ENCODE assay signal across 1 cellular context in genomic region chr16:31032736-31033708, GRCh38.
A peak's percentile ranks its signal among the peaks of the same experiment; 100 is the strongest.
TF ChIP-seq lines count a peak whose summit lies in the region.

STX4 (plus strand) TSS chr16:31033558; CDS start chr16:31033806, 248 bp downstream.

TF ChIP-seq in K562, 482 proteins besides CTCF, POLR2A, EP300 and RAD21 (continued from another document and continues in another):
- TF ChIP-seq ETV6 (IDR thresholded peaks at IDR 0.05; ENCODE audit: borderline replicate concordance in 1 of 2, low read depth in 2 of 2, low read length in 1 of 2) (0 out of 4 replicates have a peak, but pooled peaks of 1 of the 2 experiments have one; percentile 31), ETV6 (CRISPR knock-in tag; IDR thresholded peaks at IDR 0.05; ENCODE audit: borderline replicate concordance) (no peak), HSF4 (CRISPR knock-in tag; IDR thresholded peaks at IDR 0.05; ENCODE audit: borderline replicate concordance) (no peak), FOXP4 (CRISPR knock-in tag; IDR thresholded peaks at IDR 0.05; ENCODE audit: borderline replicate concordance) (no peak; the same call in none of the 2 replicates), NEUROD1 (IDR thresholded peaks at IDR 0.05; ENCODE audit: borderline replicate concordance, low read depth, low read length, partially characterized antibody) (peak; percentile 46), E2F8 (IDR thresholded peaks at IDR 0.05; ENCODE audit: low read depth, partially characterized antibody) (peak; percentile 94), BACH1 (tag; IDR thresholded peaks at IDR 0.05) (no peak), TCF7L2 (IDR thresholded peaks at IDR 0.05; ENCODE audit: low read depth, low read length) (no peak), BRCA1 (IDR thresholded peaks at IDR 0.05) (no peak), BRCA1 (CRISPR knock-in tag; IDR thresholded peaks at IDR 0.05) (no peak), NFIX (CRISPR knock-in tag; IDR thresholded peaks at IDR 0.05; ENCODE audit: low read depth) (no peak), PTTG1 (tag; IDR thresholded peaks at IDR 0.05; ENCODE audit: low read depth) (no peak), HMGN3 (IDR thresholded peaks at IDR 0.05; ENCODE audit: borderline replicate concordance, extremely low read depth, insufficient read length, low read depth, low read length) (peak; percentile 33), TEAD2 (tag; IDR thresholded peaks at IDR 0.05) (no peak), NBN (IDR thresholded peaks at IDR 0.05; ENCODE audit: low read depth) (peak; percentile 86), ELF1 (tag; IDR thresholded peaks at IDR 0.05) (peak; percentile 78), TFAP4 (CRISPR knock-in tag; IDR thresholded peaks at IDR 0.05; ENCODE audit: borderline replicate concordance) (peak; percentile 86; the same call in 1 of the 2 replicates), ZHX1 (conservative IDR thresholded peaks at IDR 0.05; ENCODE audit: low read length) (0 out of 2 replicates have a peak, but pooled peaks have one; percentile 37), ZNF253 (CRISPR knock-in tag; conservative IDR thresholded peaks at IDR 0.05) (no peak), ARID1B (IDR thresholded peaks at IDR 0.05) (peak; percentile 52), ARID3A (IDR thresholded peaks at IDR 0.05; ENCODE audit: borderline replicate concordance, low read depth, low read length) (no peak), SMARCE1 (IDR thresholded peaks at IDR 0.05) (peak; percentile 59), RCOR1 (IDR thresholded peaks at IDR 0.05; ENCODE audit: borderline replicate concordance in 1 of 2, low read depth in 2 of 2, low read length in 2 of 2) (peak in 1 of 2 experiments; percentile 56; a peak in 1 of 4 replicates), TCF3 (CRISPR knock-in tag; IDR thresholded peaks at IDR 0.05) (peak; percentile 59), ATF2 (CRISPR knock-in tag; IDR thresholded peaks at IDR 0.05) (peak; percentile 78), ZNF347 (CRISPR knock-in tag; IDR thresholded peaks at IDR 0.05; ENCODE audit: low read depth) (no peak), IRF2 (CRISPR knock-in tag; IDR thresholded peaks at IDR 0.05) (no peak), BRD4 (IDR thresholded peaks at IDR 0.05) (0 out of 2 replicates have a peak, but pooled peaks have one; percentile 77), FOXJ3 (CRISPR knock-in tag; IDR thresholded peaks at IDR 0.05) (no peak), ZNF436 (CRISPR knock-in tag; IDR thresholded peaks at IDR 0.05) (no peak), TCF7 (IDR thresholded peaks at IDR 0.05; ENCODE audit: borderline replicate concordance) (0 out of 2 replicates have a peak, but pooled peaks have one; percentile 24), RBM14 (IDR thresholded peaks at IDR 0.05; ENCODE audit: borderline replicate concordance, insufficient read depth, low read depth, low read length) (no peak), ETV5 (CRISPR knock-in tag; IDR thresholded peaks at IDR 0.05; ENCODE audit: low read depth) (peak; percentile 65; the same call in 1 of the 2 replicates), ZNF609 (CRISPR knock-in tag; IDR thresholded peaks at IDR 0.05; ENCODE audit: borderline replicate concordance) (peak; percentile 61; the same call in 1 of the 2 replicates), ATF7 (IDR thresholded peaks at IDR 0.05) (peak; percentile 98), SRF (CRISPR knock-in tag; IDR thresholded peaks at IDR 0.05) (peak in 1 of 2 experiments; percentile 90; a peak in 1 of 4 replicates), CBX3 (IDR thresholded peaks at IDR 0.05; ENCODE audit: borderline replicate concordance in 1 of 2, low read length in 2 of 2) (peak in 1 of 2 experiments; percentile 78; a peak in 1 of 3 replicates), MEIS2 (IDR thresholded peaks at IDR 0.05; ENCODE audit: partially characterized antibody) (peak; percentile 64), EHMT2 (IDR thresholded peaks at IDR 0.05) (no peak; the same call in 1 of the 2 replicates), THRA (IDR thresholded peaks at IDR 0.05) (no peak), TOE1 (IDR thresholded peaks at IDR 0.05; ENCODE audit: borderline replicate concordance) (peak; percentile 100), TOE1 (CRISPR knock-in tag; IDR thresholded peaks at IDR 0.05; ENCODE audit: borderline replicate concordance, low read depth) (peak; percentile 84; the same call in 1 of the 2 replicates), FOXK1 (CRISPR knock-in tag; IDR thresholded peaks at IDR 0.05; ENCODE audit: borderline replicate concordance) (peak; percentile 89; the same call in 1 of the 2 replicates), SREBF1 (IDR thresholded peaks at IDR 0.05; ENCODE audit: borderline replicate concordance, low read depth, low read length) (peak; percentile 97), ZNF212 (CRISPR knock-in tag; IDR thresholded peaks at IDR 0.05) (no peak)
